In genomic region chr20:40676870-40677269, GRCh38 we compare ENCODE assay signal across 24 cellular contexts. TPM values are rescaled to one million over a fixed set of nuclear protein-coding genes. Genes with fewer than 3 reads are reported as not detected.
"Had no signal": no experiment of that assay in that cellular context is flagged by ENCODE, and none has a peak within 500 bp of the region (broad histone marks: within the 10 kb centered on the region; RNA-seq: fewer than 3 reads in every experiment).

No MANE protein-coding gene starts in this region.

- H3K4me1 Mint-ChIP-seq: activated CD4-positive, alpha-beta T cell treated with anti-CD3 and anti-CD28 coated beads, Interleukin-2, amount 10 ng/mL, durations not matched to agents 7 days and 5 days; activated CD8-positive, alpha-beta memory T cell treated with anti-CD3 and anti-CD28 coated beads, Interleukin-2, amount 10 ng/mL, durations not matched to agents 7 days and 5 days; activated naive CD8-positive, alpha-beta T cell treated with anti-CD3 and anti-CD28 coated beads, Interleukin-2, amount 50 U/mL, for 24 hours had no signal

- H3K9me3 ChIP-seq: esophagus muscularis mucosa, gastrocnemius medialis, ovary, psoas muscle, right atrium auricular region, transverse colon had no signal

- H3K36me3 ChIP-seq: esophagus muscularis mucosa, gastrocnemius medialis, ovary, right atrium auricular region, transverse colon, WERI-Rb-1 had no signal

- H3K27ac ChIP-seq: esophagus muscularis mucosa, gastrocnemius medialis, ovary, psoas muscle, WERI-Rb-1 had no signal

- ATAC-seq: activated CD8-positive, alpha-beta memory T cell treated with anti-CD3 and anti-CD28 coated beads, Interleukin-2, amount 10 ng/mL, durations not matched to agents 7 days and 5 days; activated CD8-positive, alpha-beta T cell treated with anti-CD3 and anti-CD28 coated beads for 36 hours; activated naive CD8-positive, alpha-beta T cell treated with anti-CD3 and anti-CD28 coated beads, Interleukin-2, amount 50 U/mL, for 24 hours; effector memory CD8-positive, alpha-beta T cell; gastrocnemius medialis; naive thymus-derived CD8-positive, alpha-beta T cell; psoas muscle had no signal

- DNase-seq: activated CD4-positive, alpha-beta T cell treated with anti-CD3 and anti-CD28 coated beads, Interleukin-2, amount 10 ng/mL, durations not matched to agents 7 days and 5 days; activated CD4-positive, CD25-positive, alpha-beta regulatory T cell treated with anti-CD3 and anti-CD28 coated beads, Interleukin-2, amount 50 U/mL, for 72 hours; activated CD8-positive, alpha-beta memory T cell treated with anti-CD3 and anti-CD28 coated beads, Interleukin-2, amount 10 ng/mL, durations not matched to agents 7 days and 5 days; activated CD8-positive, alpha-beta T cell treated with anti-CD3 and anti-CD28 coated beads for 36 hours; activated effector memory CD4-positive, alpha-beta T cell treated with anti-CD3 and anti-CD28 coated beads, Interleukin-2, amount 50 U/mL, for 16 hours; activated naive CD4-positive, alpha-beta T cell treated with anti-CD3 and anti-CD28 coated beads, Interleukin-2, amount 50 U/mL, for 16 hours; activated naive CD8-positive, alpha-beta T cell treated with anti-CD3 and anti-CD28 coated beads, Interleukin-2, amount 50 U/mL, for 24 hours; activated T-cell treated with anti-CD3 and anti-CD28 coated beads for 4 hours; caudate nucleus; dorsolateral prefrontal cortex; effector memory CD8-positive, alpha-beta T cell; gastrocnemius medialis; head of caudate nucleus; naive thymus-derived CD8-positive, alpha-beta T cell; ovary; psoas muscle; stimulated activated CD4-positive, alpha-beta T cell treated with anti-CD3 and anti-CD28 coated beads, Interleukin-1b, Interleukin-23, amount 100 ng/mL, for 48 hours; T-helper 1 cell; transverse colon; WERI-Rb-1 had no signal

- H3K27me3 ChIP-seq: gastrocnemius medialis, ovary, right atrium auricular region had no signal

- H3K36me3 Mint-ChIP-seq: activated CD8-positive, alpha-beta memory T cell treated with anti-CD3 and anti-CD28 coated beads, Interleukin-2, amount 10 ng/mL, durations not matched to agents 7 days and 5 days; mesothelial cell of epicardium; naive thymus-derived CD8-positive, alpha-beta T cell had no signal

- H3K4me1 ChIP-seq: gastrocnemius medialis, psoas muscle, right atrium auricular region, transverse colon had no signal

- H3K4me3 Mint-ChIP-seq: activated CD4-positive, alpha-beta T cell treated with anti-CD3 and anti-CD28 coated beads, Interleukin-2, amount 10 ng/mL, durations not matched to agents 7 days and 5 days; activated CD8-positive, alpha-beta memory T cell treated with anti-CD3 and anti-CD28 coated beads, Interleukin-2, amount 10 ng/mL, durations not matched to agents 7 days and 5 days; activated CD8-positive, alpha-beta T cell treated with anti-CD3 and anti-CD28 coated beads for 36 hours; activated naive CD8-positive, alpha-beta T cell treated with anti-CD3 and anti-CD28 coated beads, Interleukin-2, amount 50 U/mL, for 24 hours; effector memory CD8-positive, alpha-beta T cell; mesothelial cell of epicardium; naive thymus-derived CD8-positive, alpha-beta T cell; stimulated activated naive CD8-positive, alpha-beta T cell treated with anti-CD3 and anti-CD28 coated beads, Interleukin-15, Interleukin-2, amounts not matched to agents 100 ng/mL and 50 ng/mL, for 24 hours had no signal

- H3K4me3 ChIP-seq: esophagus muscularis mucosa, gastrocnemius medialis, ovary, psoas muscle, right atrium auricular region, transverse colon had no signal

- H3K27ac Mint-ChIP-seq: activated CD4-positive, alpha-beta T cell treated with anti-CD3 and anti-CD28 coated beads, Interleukin-2, amount 10 ng/mL, durations not matched to agents 7 days and 5 days; activated CD8-positive, alpha-beta memory T cell treated with anti-CD3 and anti-CD28 coated beads, Interleukin-2, amount 10 ng/mL, durations not matched to agents 7 days and 5 days; activated CD8-positive, alpha-beta T cell treated with anti-CD3 and anti-CD28 coated beads for 36 hours; activated naive CD8-positive, alpha-beta T cell treated with anti-CD3 and anti-CD28 coated beads, Interleukin-2, amount 50 U/mL, for 24 hours; effector memory CD8-positive, alpha-beta T cell; mesothelial cell of epicardium; naive thymus-derived CD8-positive, alpha-beta T cell; stimulated activated naive CD8-positive, alpha-beta T cell treated with anti-CD3 and anti-CD28 coated beads, Interleukin-15, Interleukin-2, amounts not matched to agents 100 ng/mL and 50 ng/mL, for 24 hours had no signal

- H3K9me3 Mint-ChIP-seq: activated CD4-positive, alpha-beta T cell treated with anti-CD3 and anti-CD28 coated beads, Interleukin-2, amount 10 ng/mL, durations not matched to agents 7 days and 5 days; activated CD8-positive, alpha-beta T cell treated with anti-CD3 and anti-CD28 coated beads for 36 hours; activated naive CD8-positive, alpha-beta T cell treated with anti-CD3 and anti-CD28 coated beads, Interleukin-2, amount 50 U/mL, for 24 hours; effector memory CD8-positive, alpha-beta T cell; mesothelial cell of epicardium; stimulated activated naive CD8-positive, alpha-beta T cell treated with anti-CD3 and anti-CD28 coated beads, Interleukin-15, Interleukin-2, amounts not matched to agents 100 ng/mL and 50 ng/mL, for 24 hours had no signal

RNA-seq across cellular contexts. Expression of gene MAFB, which starts 12.2 kb away (rescaled TPM):
- total RNA-seq: activated CD4-positive, alpha-beta T cell treated with anti-CD3 and anti-CD28 coated beads, Interleukin-2, amount 10 ng/mL, durations not matched to agents 7 days and 5 days; activated CD8-positive, alpha-beta T cell treated with anti-CD3 and anti-CD28 coated beads for 36 hours had no signal
